9 cellular contexts compared by ENCODE assay signal in the genomic region with DNA sequence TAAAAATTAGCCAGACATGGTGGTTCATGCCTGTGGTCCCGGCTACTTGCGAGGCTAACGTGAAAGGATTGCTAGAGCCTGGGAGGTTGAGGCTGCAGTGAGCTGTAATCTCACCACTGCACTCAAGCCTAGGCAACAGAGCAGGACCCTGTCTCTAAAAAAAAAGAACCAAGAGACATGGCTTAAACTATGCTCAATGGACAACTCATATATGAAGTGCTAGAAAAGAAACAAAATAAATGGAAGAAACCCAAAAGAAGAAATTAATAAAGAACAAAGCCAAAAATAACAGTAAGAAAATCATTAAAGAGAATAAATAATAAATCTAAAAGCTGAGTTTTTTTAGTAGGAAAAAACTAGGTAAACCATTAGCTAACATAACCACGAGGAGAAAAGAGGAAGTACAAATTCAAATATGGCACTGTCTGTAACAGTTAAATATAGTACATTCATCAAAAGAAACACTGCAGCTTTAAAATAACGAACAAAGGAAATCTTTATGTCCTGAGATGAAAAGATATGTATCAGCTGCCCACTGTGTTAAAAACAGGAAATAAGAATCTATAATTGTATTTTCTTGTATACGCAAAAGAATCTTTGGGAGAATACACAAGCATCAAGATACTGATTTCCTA. TPM values are rescaled to one million over a fixed set of nuclear protein-coding genes. Genes with fewer than 3 reads are reported as not detected.
DNase-seq lines count a peak whose midpoint lies in the region; ATAC-seq and TF ChIP-seq lines count a peak whose summit lies in the region.
"Had no signal": no experiment of that assay in that cellular context is flagged by ENCODE, and none has a peak within 500 bp of the region (broad histone marks: within the 10 kb centered on the region; RNA-seq: fewer than 3 reads in every experiment).

No MANE protein-coding gene starts in this region.

- WGBS in tibial nerve, 2 donors: 57% methylated on average over 6 of the region's 6 CpGs

- H3K4me1 ChIP-seq in tibial nerve: peaks cover 0 to 10% (median 0%) of the 10 kb centered on the region in 4 donors

- peak overlapping the region; percentile 16 for H3K4me3 Mint-ChIP-seq in neural crest cell

- no peak overlapping the region for H3K4me3 ChIP-seq in tibial nerve

- no peaks in the 10 kb centered on the region for H3K27me3 Mint-ChIP-seq in neural crest cell (ENCODE audit: low read depth)

- no peak for TF ChIP-seq POLR2A in tibial nerve (IDR thresholded peaks at IDR 0.05)

- H3K36me3 ChIP-seq in tibial nerve: peaks cover 0 to 52% (median 0%) of the 10 kb centered on the region in 3 donors

- H3K36me3 Mint-ChIP-seq in neural crest cell (ENCODE audit: low read depth): peaks cover 9% of the 10 kb centered on the region

- H3K27me3 ChIP-seq in tibial nerve: no peaks in the 10 kb centered on the region

- peak overlapping the region; percentile 15 for H3K27ac Mint-ChIP-seq in neural crest cell (ENCODE audit: unreplicated experiment)

- peaks cover 2% of the 10 kb centered on the region for H3K9me3 Mint-ChIP-seq in neural crest cell

- TF ChIP-seq CTCF in neural crest cell (conservative IDR thresholded peaks at IDR 0.05): no peak
- no peak for TF ChIP-seq CTCF in tibial nerve (IDR thresholded peaks at IDR 0.05)

- H3K27ac ChIP-seq in tibial nerve: peak overlapping the region in 1 of 4 donors; percentile 9

- no peaks in the 10 kb centered on the region for H3K9me3 ChIP-seq in tibial nerve

- TF ChIP-seq EP300 in tibial nerve (IDR thresholded peaks at IDR 0.05): no peak

- DNase-seq in RPMI7951 (ENCODE audit: low read depth) (peak; percentile 4), neural crest cell (ENCODE audit: low read depth, low spot score) (no peak), NCI-H1417 (lab: John Stamatoyannopoulos, UW) (no peak), tibial nerve (ENCODE audit: low spot score in 2 of 2) (no peak), NCI-H187 (lab: John Stamatoyannopoulos, UW) (no peak)
- DNase-seq: NCI-H226; stimulated activated CD4-positive, alpha-beta T cell treated with anti-CD3 and anti-CD28 coated beads, Interleukin-2, amount 100 ng/mL, for 24 hours had no signal

- ATAC-seq in GM18517 (IDR thresholded peaks at IDR 0.05; ENCODE audit: unreplicated experiment) (peak; percentile 68), HG02938 (IDR thresholded peaks at IDR 0.05; ENCODE audit: unreplicated experiment) (peak; percentile 64)

- peaks cover 18% of the 10 kb centered on the region for H3K4me1 Mint-ChIP-seq in neural crest cell

RNA-seq across cellular contexts. Expression of a gene that starts 48.7 kb away (rescaled TPM):
- total RNA-seq in RPMI7951 (2014; rRNA removed; shearing (Covaris generic)): 13.3 and 14.4 TPM in 2 replicates
- 25.1 and 26.2 TPM in 2 replicates for total RNA-seq in neural crest cell
- total RNA-seq in tibial nerve: 10 to 100 TPM; 23.7 to 27.3 (median 24.7) TPM
